In genomic region chr11:121578216-121579063, GRCh38 we compare ENCODE assay signal across 14 cellular contexts.
A peak's percentile ranks its signal among the peaks of the same experiment; 100 is the strongest.
DNase-seq lines count a peak whose midpoint lies in the region; ATAC-seq, FAIRE-seq and TF ChIP-seq lines count a peak whose summit lies in the region.
"Had no signal": no experiment of that assay in that cellular context is flagged by ENCODE, and none has a peak within 500 bp of the region (broad histone marks: within the 10 kb centered on the region; RNA-seq: fewer than 3 reads in every experiment).

No MANE protein-coding gene starts in this region.

- peak; percentile 31 for FAIRE-seq in GM19239 (lab: Jason Lieb, UNC)

- H3K9ac ChIP-seq in endodermal cell (ENCODE audit: extremely low read depth, low read length, poor library complexity, severe bottlenecking) = no peak overlapping the region

- DNase-seq in GM19239 (ENCODE audit: insufficient read length, low spot score) = no peak
- peak; percentile 47 to 71 for DNase-seq in NOMO-1 (lab: John Stamatoyannopoulos, UW; ENCODE audit: unreplicated experiment in 2 of 2)
- DNase-seq in endodermal cell = no peak
- DNase-seq in skeletal muscle cell (ENCODE audit: low read depth) = peak; percentile 29
- no peak for DNase-seq in HuH-7 (ENCODE audit: low spot score)
- no peak for DNase-seq in heart left ventricle
- no peak for DNase-seq in amniotic stem cell (lab: John Stamatoyannopoulos, UW)
- DNase-seq: activated CD4-positive, CD25-positive, alpha-beta regulatory T cell treated with anti-CD3 and anti-CD28 coated beads, Interleukin-2, amount 50 U/mL, for 72 hours; erythroblast; NCI-H524 treated with DMSO at 0.1 percent for 48 hours; retina had no signal

- peaks cover 56% of the 10 kb centered on the region for H3K36me3 ChIP-seq in endodermal cell (ENCODE audit: control insufficient read depth, insufficient read depth, low read length)
- peaks cover 0 to 25% (median 0%) of the 10 kb centered on the region in 9 donors for H3K36me3 ChIP-seq in heart left ventricle
- H3K36me3 ChIP-seq: cardiac muscle cell, SJSA1 had no signal

- no peak for TF ChIP-seq POLR2A in heart left ventricle (IDR thresholded peaks at IDR 0.05)

- intact Hi-C loops in heart left ventricle (cut with DNase I) = loop anchor here in 1 of 10 donors (5.0 kb wide), 1 partner anchor 126 kb away; the partner anchor contains the start of genes SORL1 and SORL1-AS1

- no peaks in the 10 kb centered on the region for H3K27me3 Mint-ChIP-seq in endodermal cell (ENCODE audit: insufficient read depth)

- H3K27me3 ChIP-seq in endodermal cell (ENCODE audit: control insufficient read depth, insufficient read depth, low read length, poor library complexity, severe bottlenecking) = no peaks in the 10 kb centered on the region
- H3K27me3 ChIP-seq in heart left ventricle = no peaks in the 10 kb centered on the region
- H3K27me3 ChIP-seq: cardiac muscle cell, SJSA1 had no signal

- no peak overlapping the region for H3K4me3 ChIP-seq in endodermal cell (ENCODE audit: low read length)
- no peak overlapping the region for H3K4me3 ChIP-seq in skeletal muscle cell (ENCODE audit: low read depth, low read length)
- no peak overlapping the region for H3K4me3 ChIP-seq in heart left ventricle
- H3K4me3 ChIP-seq: cardiac muscle cell, SJSA1 had no signal

- TF ChIP-seq CTCF in endodermal cell (conservative IDR thresholded peaks at IDR 0.05) (no peak), heart left ventricle (IDR thresholded peaks at IDR 0.05) (no peak)

- no peaks in the 10 kb centered on the region for H3K4me1 ChIP-seq in endodermal cell (ENCODE audit: control insufficient read depth, insufficient read depth, low read length)
- peaks cover 0 to 60% (median 0%) of the 10 kb centered on the region in 12 donors for H3K4me1 ChIP-seq in heart left ventricle
- H3K4me1 ChIP-seq: SJSA1 had no signal

- peaks cover 20% of the 10 kb centered on the region for H3K9me3 Mint-ChIP-seq in endodermal cell

- no peak for ATAC-seq in heart left ventricle

- peaks cover 76% of the 10 kb centered on the region for H3K36me3 Mint-ChIP-seq in endodermal cell (ENCODE audit: low read depth)

- H3K9me3 ChIP-seq in endodermal cell (ENCODE audit: control insufficient read depth, low read length) (peaks cover 26% of the 10 kb centered on the region), heart left ventricle (peaks cover 0 to 9% (median 0%) of the 10 kb centered on the region in 12 donors)
- H3K9me3 ChIP-seq: SJSA1 had no signal

- 84 to 86% methylated on average over 7 to 10 of the region's 10 CpGs for WGBS in endodermal cell (ENCODE audit: insufficient coverage in 1 of 2, insufficient read length in 1 of 2), 2 experiments
- WGBS in heart left ventricle, 4 donors = 57 to 66% (median 62%) methylated on average over 10 of the region's 10 CpGs

- no peak overlapping the region for H3K4me3 Mint-ChIP-seq in endodermal cell
- H3K4me3 Mint-ChIP-seq: mesothelial cell of epicardium had no signal

- peak overlapping the region; percentile 80 for H3K27ac ChIP-seq in endodermal cell (ENCODE audit: low read depth, low read length)
- H3K27ac ChIP-seq in heart left ventricle = peak overlapping the region in 1 of 12 donors; percentile 11
- H3K27ac ChIP-seq: cardiac muscle cell, SJSA1 had no signal

- H3K4me1 Mint-ChIP-seq in endodermal cell = peaks cover 4% of the 10 kb centered on the region

- H3K27ac Mint-ChIP-seq in endodermal cell = no peak overlapping the region
- H3K27ac Mint-ChIP-seq: mesothelial cell of epicardium had no signal

Comparison
In these comparisons a context has a peak if more than half of its experiments do, and no peak if none do; other contexts are left out.
1. DNase-seq: peak in NOMO-1 (2 of 2) and skeletal muscle cell (single experiment); none in GM19239 (single experiment), endodermal cell (single experiment), HuH-7 (single experiment), heart left ventricle (0 of 5) and amniotic stem cell (single experiment).